ENCODE assay signal across 18 cellular contexts in genomic region chr11:118226781-118227180, GRCh38. TPM values are rescaled to one million over a fixed set of nuclear protein-coding genes. Genes with fewer than 3 reads are reported as not detected.
A peak's percentile ranks its signal among the peaks of the same experiment; 100 is the strongest.
DNase-seq lines count a peak whose midpoint lies in the region; ATAC-seq and TF ChIP-seq lines count a peak whose summit lies in the region.
"Had no signal": no experiment of that assay in that cellular context is flagged by ENCODE, and none has a peak within 500 bp of the region (broad histone marks: within the 10 kb centered on the region; RNA-seq: fewer than 3 reads in every experiment).

No MANE protein-coding gene starts in this region.

- POLR2A ChIA-PET in activated CD4-positive, alpha-beta T cell treated with anti-CD3 and anti-CD28 coated beads for 36 hours (lab: Charles Lee), result interaction anchor here (1.4 to 4.2 kb wide), 3 partner anchors 12 to 113 kb away, joined by 6 to 44 read pairs (median 42); no protein-coding TSS in a partner anchor
- POLR2A ChIA-PET in T-cell (lab: Charles Lee), result interaction anchor here (0.6 to 1.0 kb wide), 9 partner anchors 24 to 1013 kb away, joined by 3 to 8 read pairs (median 5); partner anchors contain the start of genes KMT2A (in 1 of the 2) and MPZL3 (in 1 of the 2)

- peak; percentile 17 for ATAC-seq in activated CD4-positive, alpha-beta T cell treated with anti-CD3 and anti-CD28 coated beads for 36 hours
- peak in 1 of 4 experiments; percentile 8 for ATAC-seq in T-cell (replicated peaks in 1 of 4)
- ATAC-seq in stimulated activated naive CD8-positive, alpha-beta T cell treated with anti-CD3 and anti-CD28 coated beads, Interleukin-15, Interleukin-2, amounts not matched to agents 100 U/mL and 50 U/mL, for 24 hours, result peak; percentile 5
- ATAC-seq: A549, Panc1 had no signal

- H3K4me1 ChIP-seq in prostate gland (replicated peaks), result no peaks in the 10 kb centered on the region
- H3K4me1 ChIP-seq: A549, Caco-2, sigmoid colon had no signal

- no peak overlapping the region for H3K27ac Mint-ChIP-seq in activated CD4-positive, alpha-beta T cell treated with anti-CD3 and anti-CD28 coated beads for 36 hours
- H3K27ac Mint-ChIP-seq in T-cell, result no peak overlapping the region
- peak overlapping the region; percentile 83 for H3K27ac Mint-ChIP-seq in dendritic cell treated with granulocyte-macrophage colony-stimulating factor and Interleukin-4, amounts not matched to agents 40 ng/mL and 50 ng/mL, for 4 days

- no peak for TF ChIP-seq CTCF in prostate gland (IDR thresholded peaks at IDR 0.05)

- H3K4me3 Mint-ChIP-seq in activated CD4-positive, alpha-beta T cell treated with anti-CD3 and anti-CD28 coated beads for 36 hours, result peak overlapping the region; percentile 30
- peak overlapping the region in 2 of 3 donors; percentile 25 to 53 for H3K4me3 Mint-ChIP-seq in T-cell
- no peak overlapping the region for H3K4me3 Mint-ChIP-seq in dendritic cell treated with granulocyte-macrophage colony-stimulating factor and Interleukin-4, amounts not matched to agents 40 ng/mL and 50 ng/mL, for 4 days

- no peaks in the 10 kb centered on the region for H3K27me3 ChIP-seq in prostate gland (replicated peaks; ENCODE audit: insufficient read depth)

- WGBS in prostate gland, result 74% methylated on average over 2 of the region's 2 CpGs

- H3K27me3 Mint-ChIP-seq in activated CD4-positive, alpha-beta T cell treated with anti-CD3 and anti-CD28 coated beads for 36 hours, result no peaks in the 10 kb centered on the region
- H3K27me3 Mint-ChIP-seq in T-cell, result no peaks in the 10 kb centered on the region
- no peaks in the 10 kb centered on the region for H3K27me3 Mint-ChIP-seq in dendritic cell treated with granulocyte-macrophage colony-stimulating factor and Interleukin-4, amounts not matched to agents 40 ng/mL and 50 ng/mL, for 4 days

- no peak overlapping the region for H3K27ac ChIP-seq in prostate gland
- H3K27ac ChIP-seq: A549, KMS-11, sigmoid colon had no signal

- H3K9me3 Mint-ChIP-seq in activated CD4-positive, alpha-beta T cell treated with anti-CD3 and anti-CD28 coated beads for 36 hours (ENCODE audit: low read depth), result peaks cover 7% of the 10 kb centered on the region
- H3K9me3 Mint-ChIP-seq in T-cell, result no peaks in the 10 kb centered on the region
- H3K9me3 Mint-ChIP-seq in dendritic cell treated with granulocyte-macrophage colony-stimulating factor and Interleukin-4, amounts not matched to agents 40 ng/mL and 50 ng/mL, for 4 days, result no peaks in the 10 kb centered on the region

- CTCF ChIA-PET in activated CD4-positive, alpha-beta T cell treated with anti-CD3 and anti-CD28 coated beads for 36 hours (lab: Charles Lee), result interaction anchor here (0.6 to 4.2 kb wide), 6 partner anchors 11 to 222 kb away, joined by 3 to 36 read pairs (median 11); no protein-coding TSS in a partner anchor
- CTCF ChIA-PET in T-cell (lab: Charles Lee), result interaction anchor here (0.6 to 0.8 kb wide), 4 partner anchors 25 to 412 kb away, joined by 3 to 8 read pairs (median 4); partner anchors contain the start of gene MPZL3 (in 1 of the 2)

- no peak overlapping the region for H3K4me3 ChIP-seq in prostate gland
- H3K4me3 ChIP-seq: A549, sigmoid colon had no signal

- H3K36me3 ChIP-seq in prostate gland, result no peaks in the 10 kb centered on the region
- H3K36me3 ChIP-seq: sigmoid colon had no signal

- no peak for DNase-seq in activated CD4-positive, alpha-beta T cell treated with anti-CD3 and anti-CD28 coated beads for 36 hours
- DNase-seq in activated CD4-positive, alpha-beta T cell treated with anti-CD3 and anti-CD28 coated beads for 4 hours, result no peak
- DNase-seq in T-cell (no peak), SW480 (ENCODE audit: low spot score) (no peak), prostate gland (ENCODE audit: low spot score) (no peak), NCI-H524 (lab: John Stamatoyannopoulos, UW) (no peak)
- DNase-seq in stimulated activated naive CD8-positive, alpha-beta T cell treated with anti-CD3 and anti-CD28 coated beads, Interleukin-15, Interleukin-2, amounts not matched to agents 100 U/mL and 50 U/mL, for 24 hours, result peak; percentile 7
- DNase-seq: activated CD4-positive, alpha-beta T cell treated with anti-CD3 and anti-CD28 coated beads, Interleukin-2, amount 50 U/mL, for 4 hours; Caco-2; cortex of kidney; NCI-H187; NCI-H510A; sigmoid colon had no signal

- H3K36me3 Mint-ChIP-seq in activated CD4-positive, alpha-beta T cell treated with anti-CD3 and anti-CD28 coated beads for 36 hours (ENCODE audit: low read depth), result peaks cover 58% of the 10 kb centered on the region
- peaks cover 23% of the 10 kb centered on the region for H3K36me3 Mint-ChIP-seq in T-cell
- peaks cover 31% of the 10 kb centered on the region for H3K36me3 Mint-ChIP-seq in dendritic cell treated with granulocyte-macrophage colony-stimulating factor and Interleukin-4, amounts not matched to agents 40 ng/mL and 50 ng/mL, for 4 days (ENCODE audit: low read depth)

- no peaks in the 10 kb centered on the region for H3K9me3 ChIP-seq in prostate gland
- H3K9me3 ChIP-seq: A549, Caco-2, sigmoid colon had no signal

- H3K4me1 Mint-ChIP-seq in activated CD4-positive, alpha-beta T cell treated with anti-CD3 and anti-CD28 coated beads for 36 hours, result peaks cover 52% of the 10 kb centered on the region
- peaks cover 19 to 40% (median 34%) of the 10 kb centered on the region in 3 donors for H3K4me1 Mint-ChIP-seq in T-cell
- peaks cover 71% of the 10 kb centered on the region for H3K4me1 Mint-ChIP-seq in dendritic cell treated with granulocyte-macrophage colony-stimulating factor and Interleukin-4, amounts not matched to agents 40 ng/mL and 50 ng/mL, for 4 days (ENCODE audit: low read depth)

- TF ChIP-seq POLR2A in prostate gland (IDR thresholded peaks at IDR 0.05), result no peak

- intact Hi-C loops in activated CD4-positive, alpha-beta T cell treated with anti-CD3 and anti-CD28 coated beads for 36 hours (cut with DNase I, micrococcal nuclease), result loop anchor here (1.0 to 10.0 kb wide), 4 partner anchors 13 to 1129 kb away; partner anchors contain the start of genes DDX6 (in 1 of the 2) and SIK3 (in 1 of the 2)
- intact Hi-C loops in dendritic cell treated with granulocyte-macrophage colony-stimulating factor and Interleukin-4, amounts not matched to agents 40 ng/mL and 50 ng/mL, for 4 days (cut with micrococcal nuclease), result no loop called here
- intact Hi-C loops in prostate gland (cut with DNase I), result no loop called here

RNA-seq across cellular contexts. Expression of gene JAML, which starts 2.0 kb away (rescaled TPM):
- total RNA-seq in activated CD4-positive, alpha-beta T cell treated with anti-CD3 and anti-CD28 coated beads for 36 hours, result 100 to 1,000 TPM; 168 to 193 TPM
- total RNA-seq in T-cell, result 100 to 1,000 TPM in 2 of 5 donors, 10 to 100 TPM in 3; 60.8 to 165 (median 95.8) TPM
- total RNA-seq in prostate gland, result 1 to 10 TPM; 2.3 to 8.5 TPM
- total RNA-seq: H4 had no signal

RNA-seq across cellular contexts. Expression of gene MPZL3, which starts 25.4 kb away (rescaled TPM):
- total RNA-seq in activated CD4-positive, alpha-beta T cell treated with anti-CD3 and anti-CD28 coated beads for 36 hours, result 10 to 100 TPM; 45.9 to 53.2 TPM
- total RNA-seq in T-cell (10 to 100 TPM in 4 of 5 donors, 1 to 10 TPM in 1; 9.8 to 25.2 (median 16.5) TPM), prostate gland (10 to 100 TPM in 1 of 2 donors, 1 to 10 TPM in 1; 6.2 to 13.0 TPM)

RNA-seq across cellular contexts. Expression of gene MPZL2, which starts 37.3 kb away (rescaled TPM):
- 10 to 100 TPM; 26.7 to 30.1 TPM for total RNA-seq in activated CD4-positive, alpha-beta T cell treated with anti-CD3 and anti-CD28 coated beads for 36 hours
- total RNA-seq in T-cell, result 1 to 10 TPM in 4 of 5 donors, under 1 TPM in 1; 0.85 to 5.6 (median 2.0) TPM
- 100 to 1,000 TPM in 1 of 2 donors, 10 to 100 TPM in 1; 73.7 to 103 TPM for total RNA-seq in prostate gland

RNA-seq across cellular contexts. Expression of gene SCN2B, which starts 50.3 kb away (rescaled TPM):
- total RNA-seq in activated CD4-positive, alpha-beta T cell treated with anti-CD3 and anti-CD28 coated beads for 36 hours, result not detected
- total RNA-seq in T-cell (under 1 TPM in 1 of 5 donors, not detected in 4; 0.06 TPM), prostate gland (1 to 10 TPM in 1 of 2 donors, under 1 TPM in 1; 0.68 to 1.1 TPM)
- total RNA-seq: Caco-2, H4 had no signal

Comparison
In these comparisons a context has a peak if more than half of its experiments do, and no peak if none do; other contexts are left out.
1. RNA of gene JAML, which starts 2.0 kb away (total RNA-seq): 168 to 193 TPM in activated CD4-positive, alpha-beta T cell treated with anti-CD3 and anti-CD28 coated beads for 36 hours and 60.8 to 165 TPM in T-cell; 2.3 to 8.5 TPM in prostate gland; every median in the first group is over 4 times any median in the second.
2. RNA of gene MPZL2, which starts 37.3 kb away (total RNA-seq): 73.7 to 103 TPM in prostate gland and 26.7 to 30.1 TPM in activated CD4-positive, alpha-beta T cell treated with anti-CD3 and anti-CD28 coated beads for 36 hours; 0.85 to 5.6 TPM in T-cell; every median in the first group is over 4 times any median in the second.
3. intact Hi-C loops: an anchor here in activated CD4-positive, alpha-beta T cell treated with anti-CD3 and anti-CD28 coated beads for 36 hours (1.0 to 10.0 kb wide); none called in dendritic cell treated with granulocyte-macrophage colony-stimulating factor and Interleukin-4, amounts not matched to agents 40 ng/mL and 50 ng/mL, for 4 days and prostate gland.